ENCODE assay signal across 16 cellular contexts in the genomic region with DNA sequence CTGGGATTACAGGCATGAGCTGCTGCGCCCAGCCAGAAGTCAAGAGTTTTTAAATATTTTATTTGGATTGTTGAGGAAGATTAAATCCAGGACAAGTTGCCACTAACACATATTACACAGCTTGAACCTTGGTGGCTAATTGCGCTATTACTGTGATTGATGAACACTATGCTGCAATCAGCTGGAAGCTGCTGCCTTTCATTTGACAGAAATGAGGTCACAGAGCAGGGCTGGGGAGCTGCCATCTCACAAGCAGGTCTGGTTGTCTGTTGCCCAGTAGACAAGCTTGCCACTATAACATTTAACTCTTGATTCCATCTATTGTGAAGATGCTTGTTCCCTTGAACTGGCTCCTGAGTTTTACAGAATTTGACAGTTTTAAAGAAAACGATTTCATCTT.
"Had no signal": no experiment of that assay in that cellular context is flagged by ENCODE, and none has a peak within 500 bp of the region (broad histone marks: within the 10 kb centered on the region; RNA-seq: fewer than 3 reads in every experiment).

No MANE protein-coding gene starts in this region.

- H3K4me1 Mint-ChIP-seq: activated naive CD4-positive, alpha-beta T cell treated with anti-CD3 and anti-CD28 coated beads, Interleukin-2, amount 10 ng/mL, durations not matched to agents 7 days and 5 days; naive thymus-derived CD8-positive, alpha-beta T cell had no signal

- H3K27ac Mint-ChIP-seq: activated naive CD4-positive, alpha-beta T cell treated with anti-CD3 and anti-CD28 coated beads, Interleukin-2, amount 10 ng/mL, durations not matched to agents 7 days and 5 days; activated T-helper 2 cell treated with anti-CD3 and anti-CD28 coated beads, Interferon-gamma antibody, Interleukin-2, Interleukin-4, amounts not matched to agents 10 μg/mL and 5 μg/mL and 100 μg/mL, durations not matched to agents 14 hours and 24 hours and 36 hours; naive thymus-derived CD8-positive, alpha-beta T cell; T-helper 2 cell treated with Interferon-gamma antibody and Interleukin-4, amounts not matched to agents 5 μg/mL and 100 μg/mL, for 36 hours had no signal

- H3K9me3 ChIP-seq: colonic mucosa, stomach, thoracic aorta, upper lobe of right lung had no signal

- DNase-seq: activated CD4-positive, CD25-positive, alpha-beta regulatory T cell treated with anti-CD3 and anti-CD28 coated beads, Interleukin-2, amount 50 U/mL, for 72 hours; activated naive CD4-positive, alpha-beta T cell treated with anti-CD3 and anti-CD28 coated beads, Interleukin-2, amount 10 ng/mL, durations not matched to agents 7 days and 5 days; activated T-cell treated with anti-CD3 and anti-CD28 coated beads, Interleukin-2, amount 50 U/mL, for 1 hour; colonic mucosa; glutamatergic neuron; naive thymus-derived CD8-positive, alpha-beta T cell; posterior cingulate gyrus; stimulated activated CD4-positive, alpha-beta T cell treated with anti-CD3 and anti-CD28 coated beads, Interleukin-15, amount 100 ng/mL, for 24 hours; stimulated activated CD4-positive, alpha-beta T cell treated with anti-CD3 and anti-CD28 coated beads, Interleukin-4, amount 100 ng/mL, for 1 hour; stomach; upper lobe of right lung had no signal

- H3K36me3 ChIP-seq: colonic mucosa, stomach, thoracic aorta, upper lobe of right lung had no signal

- H3K4me3 ChIP-seq: colonic mucosa, skin epidermis, stomach, thoracic aorta, upper lobe of right lung had no signal

- H3K4me3 Mint-ChIP-seq: activated naive CD4-positive, alpha-beta T cell treated with anti-CD3 and anti-CD28 coated beads, Interleukin-2, amount 10 ng/mL, durations not matched to agents 7 days and 5 days; naive thymus-derived CD8-positive, alpha-beta T cell; T-helper 2 cell treated with Interferon-gamma antibody and Interleukin-4, amounts not matched to agents 5 μg/mL and 100 μg/mL, for 36 hours had no signal

- H3K9me3 Mint-ChIP-seq: activated naive CD4-positive, alpha-beta T cell treated with anti-CD3 and anti-CD28 coated beads, Interleukin-2, amount 10 ng/mL, durations not matched to agents 7 days and 5 days; activated T-helper 2 cell treated with anti-CD3 and anti-CD28 coated beads, Interferon-gamma antibody, Interleukin-2, Interleukin-4, amounts not matched to agents 10 μg/mL and 5 μg/mL and 100 μg/mL, durations not matched to agents 14 hours and 24 hours and 36 hours; naive thymus-derived CD8-positive, alpha-beta T cell; T-helper 2 cell treated with Interferon-gamma antibody and Interleukin-4, amounts not matched to agents 5 μg/mL and 100 μg/mL, for 36 hours had no signal

- H3K27ac ChIP-seq: colonic mucosa, skin epidermis, stomach, thoracic aorta, upper lobe of right lung had no signal

- H3K36me3 Mint-ChIP-seq: activated naive CD4-positive, alpha-beta T cell treated with anti-CD3 and anti-CD28 coated beads, Interleukin-2, amount 10 ng/mL, durations not matched to agents 7 days and 5 days; naive thymus-derived CD8-positive, alpha-beta T cell had no signal

- H3K27me3 ChIP-seq: colonic mucosa had no signal

- ATAC-seq: esophagus mucosa; naive thymus-derived CD8-positive, alpha-beta T cell; upper lobe of right lung had no signal

- H3K4me1 ChIP-seq: colonic mucosa, stomach, upper lobe of right lung had no signal
